ENCODE assay signal across 18 cellular contexts in genomic region chr1:36511804-36512798, GRCh38. TPM values are rescaled to one million over a fixed set of nuclear protein-coding genes. Genes with fewer than 3 reads are reported as not detected.
A peak's percentile ranks its signal among the peaks of the same experiment; 100 is the strongest.
DNase-seq lines count a peak whose midpoint lies in the region; FAIRE-seq and TF ChIP-seq lines count a peak whose summit lies in the region.
"Had no signal": no experiment of that assay in that cellular context is flagged by ENCODE, and none has a peak within 500 bp of the region (broad histone marks: within the 10 kb centered on the region; RNA-seq: fewer than 3 reads in every experiment).

No MANE protein-coding gene starts in this region.

- no peak overlapping the region for H3K4me2 ChIP-seq in H1 (ENCODE audit: insufficient read depth in 1 of 2, low read depth in 2 of 2, low read length in 2 of 2)
- H3K4me2 ChIP-seq: A549 had no signal

- no peaks in the 10 kb centered on the region for H4K20me1 ChIP-seq in H1 (replicated peaks in 1 of 2; ENCODE audit: control insufficient read depth in 1 of 2, insufficient read depth in 2 of 2, low read length in 2 of 2)

- no peaks in the 10 kb centered on the region for H3K9me3 Mint-ChIP-seq in activated CD4-positive, alpha-beta memory T cell treated with anti-CD3 and anti-CD28 coated beads for 36 hours
- H3K9me3 Mint-ChIP-seq in activated CD4-positive, alpha-beta memory T cell treated with anti-CD3 and anti-CD28 coated beads, Interleukin-2, amount 10 ng/mL, durations not matched to agents 7 days and 5 days: no peaks in the 10 kb centered on the region
- no peaks in the 10 kb centered on the region for H3K9me3 Mint-ChIP-seq in activated naive CD8-positive, alpha-beta T cell treated with anti-CD3 and anti-CD28 coated beads for 36 hours
- H3K9me3 Mint-ChIP-seq: activated T-cell treated with anti-CD3 and anti-CD28 coated beads, Interleukin-2, amount 50 U/mL, for 4 hours had no signal

- H3K4me1 ChIP-seq in H1 (replicated peaks in 1 of 4; ENCODE audit: control insufficient read depth in 3 of 4, insufficient read depth in 4 of 4, low read length in 3 of 4) (peaks cover 0 to 4% (median 0%) of the 10 kb centered on the region in 4 experiments; a peak in 3 of 7 replicates), neutrophil (ENCODE audit: control insufficient read depth in 1 of 2, insufficient read depth in 1 of 2, low read depth in 1 of 2, low read length in 1 of 2) (peaks cover 55 to 64% of the 10 kb centered on the region in 2 experiments)
- H3K4me1 ChIP-seq: A549, HAP-1 had no signal

- no peak overlapping the region for H2BK20ac ChIP-seq in H1 (ENCODE audit: low read length)

- H3K4ac ChIP-seq in H1 (replicated peaks; ENCODE audit: insufficient read length, low read depth, low read length): no peak overlapping the region

- no peak overlapping the region; the same call in 1 of the 2 replicates for H2AK5ac ChIP-seq in H1 (ENCODE audit: low read depth, low read length)

- H3K27me3 Mint-ChIP-seq in activated CD4-positive, alpha-beta memory T cell treated with anti-CD3 and anti-CD28 coated beads for 36 hours: peaks cover 7% of the 10 kb centered on the region
- H3K27me3 Mint-ChIP-seq in activated CD4-positive, alpha-beta memory T cell treated with anti-CD3 and anti-CD28 coated beads, Interleukin-2, amount 10 ng/mL, durations not matched to agents 7 days and 5 days: peaks cover 9% of the 10 kb centered on the region
- H3K27me3 Mint-ChIP-seq in activated naive CD8-positive, alpha-beta T cell treated with anti-CD3 and anti-CD28 coated beads for 36 hours: peaks cover 7% of the 10 kb centered on the region

- peak; percentile 8 for DNase-seq in activated CD4-positive, alpha-beta memory T cell treated with anti-CD3 and anti-CD28 coated beads for 36 hours
- DNase-seq in activated CD4-positive, alpha-beta memory T cell treated with anti-CD3 and anti-CD28 coated beads, Interleukin-2, amount 10 ng/mL, durations not matched to agents 7 days and 5 days: no peak
- DNase-seq in NCI-H226 (peak; percentile 44), H1 (ENCODE audit: low read depth in 1 of 2, low spot score in 2 of 2) (no peak), cortex of kidney (lab: John Stamatoyannopoulos, UW) (no peak), NCI-H2171 (lab: John Stamatoyannopoulos, UW) (no peak)
- no peak for DNase-seq in activated naive CD8-positive, alpha-beta T cell treated with anti-CD3 and anti-CD28 coated beads for 36 hours
- DNase-seq: activated CD4-positive, alpha-beta T cell treated with anti-CD3 and anti-CD28 coated beads, Interleukin-2, amount 50 U/mL, for 48 hours; activated T-cell treated with anti-CD3 and anti-CD28 coated beads, Interleukin-2, amount 50 U/mL, for 4 hours; C1 segment of cervical spinal cord; central memory CD4-positive, alpha-beta T cell; NCI-H2107; RPMI8226; stimulated activated CD4-positive, alpha-beta T cell treated with anti-CD3 and anti-CD28 coated beads, Interleukin-1b, Interleukin-23, amount 100 ng/mL, for 48 hours had no signal

- no peak for TF ChIP-seq RAD21 in H1 (IDR thresholded peaks at IDR 0.05 in 1 of 2, conservative IDR thresholded peaks at IDR 0.05 in 1 of 2; ENCODE audit: low read depth in 2 of 2, low read length in 2 of 2)

- POLR2A ChIA-PET in activated CD4-positive, alpha-beta memory T cell treated with anti-CD3 and anti-CD28 coated beads for 36 hours (lab: Charles Lee): no interaction called here
- POLR2A ChIA-PET in activated CD4-positive, alpha-beta memory T cell treated with anti-CD3 and anti-CD28 coated beads, Interleukin-2, amount 10 ng/mL, durations not matched to agents 7 days and 5 days (lab: Charles Lee): no interaction called here
- POLR2A ChIA-PET in H1 (lab: Charles Lee; ENCODE audit: partially characterized antibody): no interaction called here

- H3K4me3 Mint-ChIP-seq in activated CD4-positive, alpha-beta memory T cell treated with anti-CD3 and anti-CD28 coated beads for 36 hours: no peak overlapping the region
- no peak overlapping the region for H3K4me3 Mint-ChIP-seq in activated CD4-positive, alpha-beta memory T cell treated with anti-CD3 and anti-CD28 coated beads, Interleukin-2, amount 10 ng/mL, durations not matched to agents 7 days and 5 days
- H3K4me3 Mint-ChIP-seq in activated naive CD8-positive, alpha-beta T cell treated with anti-CD3 and anti-CD28 coated beads for 36 hours: no peak overlapping the region
- H3K4me3 Mint-ChIP-seq: activated T-cell treated with anti-CD3 and anti-CD28 coated beads, Interleukin-2, amount 50 U/mL, for 4 hours had no signal

- no peak overlapping the region for H4K91ac ChIP-seq in H1 (replicated peaks; ENCODE audit: insufficient read length, low read length)

- H3K56ac ChIP-seq in H1 (replicated peaks; ENCODE audit: insufficient read length, low read depth, low read length): no peak overlapping the region

- no peak for TF ChIP-seq POLR2A in H1 (IDR thresholded peaks at IDR 0.05; ENCODE audit: control extremely low read depth in 1 of 2, low read depth in 2 of 2, low read length in 2 of 2)

- 0 out of 2 replicates have a peak overlapping the region, but pooled peaks have one; percentile 81 for H2AFZ ChIP-seq in H1 (ENCODE audit: low read length)

- no peak for TF ChIP-seq CTCF in H1 (IDR thresholded peaks at IDR 0.05; ENCODE audit: control extremely low read depth in 1 of 3, insufficient read depth in 1 of 3, low read depth in 1 of 3, low read length in 3 of 3)
- TF ChIP-seq CTCF in neutrophil (IDR thresholded peaks at IDR 0.05): no peak

- no peak overlapping the region for H3K14ac ChIP-seq in H1 (ENCODE audit: insufficient read length)

- FAIRE-seq in H1 (lab: Jason Lieb, UNC): no peak
- FAIRE-seq: A549 had no signal

- H3K9ac ChIP-seq in H1 (replicated peaks in 1 of 4; ENCODE audit: extremely low read depth in 1 of 4, low read depth in 3 of 4, low read length in 3 of 4): no peak overlapping the region

- no peak overlapping the region for H4K5ac ChIP-seq in H1 (ENCODE audit: insufficient read length, low read depth, low read length)

- H3K23me2 ChIP-seq in H1 (ENCODE audit: low read depth, low read length): no peaks in the 10 kb centered on the region

- no peak overlapping the region for H3K27ac Mint-ChIP-seq in activated CD4-positive, alpha-beta memory T cell treated with anti-CD3 and anti-CD28 coated beads for 36 hours
- no peak overlapping the region for H3K27ac Mint-ChIP-seq in activated CD4-positive, alpha-beta memory T cell treated with anti-CD3 and anti-CD28 coated beads, Interleukin-2, amount 10 ng/mL, durations not matched to agents 7 days and 5 days
- H3K27ac Mint-ChIP-seq in activated naive CD8-positive, alpha-beta T cell treated with anti-CD3 and anti-CD28 coated beads for 36 hours: no peak overlapping the region

- no peaks in the 10 kb centered on the region for H3K27me3 ChIP-seq in H1 (replicated peaks in 1 of 4; ENCODE audit: control insufficient read depth in 3 of 4, extremely low read depth in 1 of 4, insufficient read depth in 3 of 4, low read length in 3 of 4)
- H3K27me3 ChIP-seq in neutrophil: no peaks in the 10 kb centered on the region

- H3K79me2 ChIP-seq in H1 (ENCODE audit: control insufficient read depth in 1 of 2, insufficient read depth in 2 of 2, low read length in 2 of 2): no peaks in the 10 kb centered on the region

- no peak for TF ChIP-seq EP300 in H1 (IDR thresholded peaks at IDR 0.05; ENCODE audit: borderline replicate concordance in 1 of 2, low read depth in 2 of 2, low read length in 2 of 2)

- H2BK120ac ChIP-seq in H1 (replicated peaks; ENCODE audit: low read depth, low read length): no peak overlapping the region

- CTCF ChIA-PET in activated CD4-positive, alpha-beta memory T cell treated with anti-CD3 and anti-CD28 coated beads for 36 hours (lab: Charles Lee): no interaction called here
- CTCF ChIA-PET in activated CD4-positive, alpha-beta memory T cell treated with anti-CD3 and anti-CD28 coated beads, Interleukin-2, amount 10 ng/mL, durations not matched to agents 7 days and 5 days (lab: Charles Lee): no interaction called here
- CTCF ChIA-PET in H1 (lab: Charles Lee; ENCODE audit: partially characterized antibody): no interaction called here

- no peaks in the 10 kb centered on the region for H3K9me3 ChIP-seq in H1 (ENCODE audit: insufficient read depth in 2 of 2, low read depth in 1 of 2, low read length in 1 of 2)
- no peaks in the 10 kb centered on the region for H3K9me3 ChIP-seq in neutrophil
- H3K9me3 ChIP-seq: A549, HAP-1 had no signal

- no peaks in the 10 kb centered on the region for H3K79me1 ChIP-seq in H1 (ENCODE audit: low read depth, low read length)

- H2BK15ac ChIP-seq in H1 (ENCODE audit: low read length): peak overlapping the region; percentile 53; the same call in 1 of the 2 replicates

- 83% methylated on average over 15 of the region's 15 CpGs; no CpG with 5 or more reads in 1 of the 2 experiments for WGBS in H1 (ENCODE audit: extremely low coverage in 1 of 2, insufficient coverage in 1 of 2, insufficient read length in 1 of 2, insufficient replicate concordance in 2 of 2, low coverage in 1 of 2, low lambda C conversion rate in 2 of 2, missing lambda C conversion rate in 1 of 2), 2 experiments

- H2BK12ac ChIP-seq in H1 (ENCODE audit: low read depth, low read length): no peak overlapping the region

- no peaks in the 10 kb centered on the region for H3K4me1 Mint-ChIP-seq in activated CD4-positive, alpha-beta memory T cell treated with anti-CD3 and anti-CD28 coated beads for 36 hours (ENCODE audit: low read depth)
- H3K4me1 Mint-ChIP-seq in activated CD4-positive, alpha-beta memory T cell treated with anti-CD3 and anti-CD28 coated beads, Interleukin-2, amount 10 ng/mL, durations not matched to agents 7 days and 5 days: peaks cover 18% of the 10 kb centered on the region
- H3K4me1 Mint-ChIP-seq in activated naive CD8-positive, alpha-beta T cell treated with anti-CD3 and anti-CD28 coated beads for 36 hours: no peaks in the 10 kb centered on the region

- intact Hi-C loops in activated CD4-positive, alpha-beta memory T cell treated with anti-CD3 and anti-CD28 coated beads for 36 hours (cut with micrococcal nuclease): no loop called here

- no peak overlapping the region; the same call in 1 of the 2 replicates for H3K18ac ChIP-seq in H1 (ENCODE audit: extremely low read depth, low read length)

- H2BK5ac ChIP-seq in H1 (ENCODE audit: low read depth, low read length): no peak overlapping the region

- H4K8ac ChIP-seq in H1 (ENCODE audit: extremely low read depth, insufficient read depth, low read length): no peak overlapping the region; the same call in 1 of the 2 replicates

- no peaks in the 10 kb centered on the region for H3K36me3 Mint-ChIP-seq in activated CD4-positive, alpha-beta memory T cell treated with anti-CD3 and anti-CD28 coated beads for 36 hours
- H3K36me3 Mint-ChIP-seq in activated CD4-positive, alpha-beta memory T cell treated with anti-CD3 and anti-CD28 coated beads, Interleukin-2, amount 10 ng/mL, durations not matched to agents 7 days and 5 days (ENCODE audit: low read depth): no peaks in the 10 kb centered on the region
- no peaks in the 10 kb centered on the region for H3K36me3 Mint-ChIP-seq in activated naive CD8-positive, alpha-beta T cell treated with anti-CD3 and anti-CD28 coated beads for 36 hours

- no peak overlapping the region for H3K23ac ChIP-seq in H1 (ENCODE audit: insufficient read length)

- H3K4me3 ChIP-seq in H1 (ENCODE audit: extremely low read depth in 1 of 4, insufficient read depth in 2 of 4, low read depth in 3 of 4, low read length in 4 of 4) (no peak overlapping the region), neutrophil (ENCODE audit: low read depth in 1 of 2, low read length in 1 of 2) (no peak overlapping the region)
- H3K4me3 ChIP-seq: A549, HAP-1 had no signal

- H3K27ac ChIP-seq in H1 (ENCODE audit: low read depth, low read length): no peak overlapping the region
- H3K27ac ChIP-seq in neutrophil: peak overlapping the region; percentile 69
- H3K27ac ChIP-seq: A549 had no signal

- H3K36me3 ChIP-seq in H1 (ENCODE audit: control insufficient read depth in 2 of 4, insufficient read depth in 4 of 4, low read length in 3 of 4) (no peaks in the 10 kb centered on the region), neutrophil (no peaks in the 10 kb centered on the region)
- H3K36me3 ChIP-seq: HAP-1 had no signal

RNA-seq across cellular contexts. Expression of gene CSF3R, which starts 29.4 kb away (rescaled TPM):
- not detected for total RNA-seq in activated CD4-positive, alpha-beta memory T cell treated with anti-CD3 and anti-CD28 coated beads for 36 hours
- total RNA-seq in activated CD4-positive, alpha-beta memory T cell treated with anti-CD3 and anti-CD28 coated beads, Interleukin-2, amount 10 ng/mL, durations not matched to agents 7 days and 5 days: under 1 TPM; 0.43 TPM
- total RNA-seq in H1 (2021; fragmentation: NEBNext Ultra II Directional; extraction: Animal tissue kit (Norgen Biotek cat#: 25700)): not detected in 2 replicates
- not detected in 2 replicates for polyA plus RNA-seq in H1 (2011; rRNA removed)
- polyA plus RNA-seq in H1 (2011; cell fraction: cytosol; rRNA removed): not detected
- 0.04 TPM for polyA plus RNA-seq in H1 (2011; cell fraction: nucleus; rRNA removed)
- polyA plus RNA-seq in H1 (2012, experiment 1 of 2): 0.12 TPM in 1 of 4 replicates, not detected in the others
- polyA plus RNA-seq in H1 (2012, experiment 2 of 2): not detected
- not detected for polyA plus RNA-seq in H1 (2013, experiment 1 of 2)
- polyA plus RNA-seq in H1 (2013, experiment 2 of 2): not detected
- polyA minus RNA-seq in H1 (2011; rRNA and poly(A)+ RNA removed): not detected in 2 replicates
- polyA minus RNA-seq in H1 (2011; cell fraction: cytosol; rRNA and poly(A)+ RNA removed): not detected
- not detected for polyA minus RNA-seq in H1 (2011; cell fraction: nucleus; rRNA and poly(A)+ RNA removed)
- under 1 TPM; 0.04 to 0.06 TPM for total RNA-seq in activated naive CD8-positive, alpha-beta T cell treated with anti-CD3 and anti-CD28 coated beads for 36 hours
- total RNA-seq: activated T-cell treated with anti-CD3 and anti-CD28 coated beads, Interleukin-2, amount 50 U/mL, for 4 hours; osteocyte had no signal
- polyA plus RNA-seq: A549 had no signal

RNA-seq across cellular contexts. Expression of gene MRPS15, which starts 47.9 kb away (rescaled TPM):
- total RNA-seq in activated CD4-positive, alpha-beta memory T cell treated with anti-CD3 and anti-CD28 coated beads for 36 hours: 100 to 1,000 TPM; 113 to 115 TPM
- 10 to 100 TPM; 92.3 to 99.9 TPM for total RNA-seq in activated CD4-positive, alpha-beta memory T cell treated with anti-CD3 and anti-CD28 coated beads, Interleukin-2, amount 10 ng/mL, durations not matched to agents 7 days and 5 days
- 129 and 130 TPM in 2 replicates for total RNA-seq in H1 (2021; fragmentation: NEBNext Ultra II Directional; extraction: Animal tissue kit (Norgen Biotek cat#: 25700))
- 53.0 and 53.6 TPM in 2 replicates for polyA plus RNA-seq in H1 (2011; rRNA removed)
- polyA plus RNA-seq in H1 (2011; cell fraction: cytosol; rRNA removed): 93.7 TPM
- polyA plus RNA-seq in H1 (2011; cell fraction: nucleus; rRNA removed): 52.9 TPM
- polyA plus RNA-seq in H1 (2012, experiment 1 of 2): 97.0 to 108 TPM (median 100 TPM) in 4 replicates
- 119 TPM for polyA plus RNA-seq in H1 (2012, experiment 2 of 2)
- polyA plus RNA-seq in H1 (2013, experiment 1 of 2): 161 TPM
- 167 TPM for polyA plus RNA-seq in H1 (2013, experiment 2 of 2)
- 24.3 and 24.6 TPM in 2 replicates for polyA minus RNA-seq in H1 (2011; rRNA and poly(A)+ RNA removed)
- 27.2 TPM for polyA minus RNA-seq in H1 (2011; cell fraction: cytosol; rRNA and poly(A)+ RNA removed)
- 26.8 TPM for polyA minus RNA-seq in H1 (2011; cell fraction: nucleus; rRNA and poly(A)+ RNA removed)
- 100 to 1,000 TPM; 137 to 149 TPM for total RNA-seq in activated naive CD8-positive, alpha-beta T cell treated with anti-CD3 and anti-CD28 coated beads for 36 hours

Comparison
In these comparisons a context has a peak if more than half of its experiments do, and no peak if none do; other contexts are left out.
1. DNase-seq: peak in activated CD4-positive, alpha-beta memory T cell treated with anti-CD3 and anti-CD28 coated beads for 36 hours (single experiment) and NCI-H226 (single experiment); none in activated CD4-positive, alpha-beta memory T cell treated with anti-CD3 and anti-CD28 coated beads, Interleukin-2, amount 10 ng/mL, durations not matched to agents 7 days and 5 days (single experiment), H1 (0 of 2), cortex of kidney (single experiment), NCI-H2171 (single experiment) and activated naive CD8-positive, alpha-beta T cell treated with anti-CD3 and anti-CD28 coated beads for 36 hours (single experiment).